In the genomic region with DNA sequence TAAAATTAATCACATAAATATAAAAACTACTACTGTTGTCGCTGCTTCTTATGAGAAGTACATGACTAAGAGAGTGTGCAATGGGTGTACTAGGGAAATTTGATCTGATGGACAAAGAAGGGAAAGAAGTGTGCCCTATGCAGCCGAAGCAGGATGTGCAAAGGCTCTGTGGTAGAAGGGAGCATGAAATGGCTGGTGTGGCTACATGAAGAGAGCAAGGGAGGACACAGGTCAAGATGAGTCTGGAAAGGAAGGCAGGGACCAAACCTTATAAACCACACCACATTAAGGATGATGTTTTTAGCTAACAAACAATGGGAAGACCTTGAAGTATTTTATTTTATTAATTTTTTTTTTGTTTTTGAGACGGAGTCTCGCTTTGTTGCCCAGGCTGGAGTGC, we compare ENCODE assay signal across 21 cellular contexts. TPM values are rescaled to one million over a fixed set of nuclear protein-coding genes. Genes with fewer than 3 reads are reported as not detected.
A peak's percentile ranks its signal among the peaks of the same experiment; 100 is the strongest.
DNase-seq lines count a peak whose midpoint lies in the region; TF ChIP-seq lines count a peak whose summit lies in the region.
"Had no signal": no experiment of that assay in that cellular context is flagged by ENCODE, and none has a peak within 500 bp of the region (broad histone marks: within the 10 kb centered on the region; RNA-seq: fewer than 3 reads in every experiment).

No MANE protein-coding gene starts in this region.

- no peaks in the 10 kb centered on the region for H3K79me1 ChIP-seq in mesendoderm (ENCODE audit: low read length)

- no peaks in the 10 kb centered on the region for H3K36me3 ChIP-seq in mesendoderm (ENCODE audit: control insufficient read depth, insufficient read depth, low read length)
- H3K36me3 ChIP-seq: BE2C; BLaER1 treated with 17β-estradiol and CSF1 and Interleukin-3, amounts not matched to agents 10 nM and 100 nM had no signal

- no peak overlapping the region for H3K4ac ChIP-seq in mesendoderm (ENCODE audit: low read depth, low read length)

- CTCF ChIA-PET in RWPE1 (lab: Yijun Ruan, JAX), result interaction anchor here (2.0 kb wide), 1 partner anchor 8 kb away, joined by 7 read pairs; no protein-coding TSS in a partner anchor

- peak overlapping the region; percentile 74 for H2BK5ac ChIP-seq in mesendoderm (ENCODE audit: low read length)

- H3K27me3 ChIP-seq in mesendoderm (ENCODE audit: insufficient read depth, low read length, poor library complexity), result no peaks in the 10 kb centered on the region
- H3K27me3 ChIP-seq: BE2C; BLaER1 treated with 17β-estradiol and CSF1 and Interleukin-3, amounts not matched to agents 10 nM and 100 nM had no signal

- no peak for TF ChIP-seq CTCF in RWPE1 (conservative IDR thresholded peaks at IDR 0.05; ENCODE audit: low read depth)

- no peak overlapping the region for H2BK15ac ChIP-seq in mesendoderm (replicated peaks; ENCODE audit: low read depth)

- no peak for DNase-seq in RWPE1 (ENCODE audit: low spot score)
- peak; percentile 8 for DNase-seq in ecto neural progenitor cell (ENCODE audit: low spot score)
- no peak for DNase-seq in mesendoderm
- no peak for DNase-seq in DMS153 (lab: John Stamatoyannopoulos, UW)
- no peak for DNase-seq in activated CD4-positive, alpha-beta T cell treated with anti-CD3 and anti-CD28 coated beads, Interleukin-2, amount 50 U/mL, for 4 hours
- no peak for DNase-seq in pons (ENCODE audit: low spot score)
- DNase-seq: 8988T; ACHN; AML-193; BE2C; CD4-positive, alpha-beta T cell; CD8-positive, alpha-beta memory T cell; DMS 273 treated with DMSO at 0.1 percent for 48 hours; DMS53; GF-D8; H9; HFFc6 had no signal

- H3K23ac ChIP-seq in mesendoderm (ENCODE audit: low read length), result no peak overlapping the region

- no peak overlapping the region for H3K18ac ChIP-seq in mesendoderm (ENCODE audit: low read length)

- no peak overlapping the region for H4K5ac ChIP-seq in mesendoderm (ENCODE audit: low read length)

- peak overlapping the region; percentile 73 for H3K27ac ChIP-seq in RWPE1
- no peak overlapping the region for H3K27ac ChIP-seq in mesendoderm (ENCODE audit: low read depth, low read length)
- H3K27ac ChIP-seq: A549; BLaER1 treated with 17β-estradiol and CSF1 and Interleukin-3, amounts not matched to agents 10 nM and 100 nM had no signal

- no peaks in the 10 kb centered on the region for H3K4me1 ChIP-seq in mesendoderm (ENCODE audit: control insufficient read depth, low read depth, low read length)
- H3K4me1 ChIP-seq: A549; BLaER1 treated with 17β-estradiol and CSF1 and Interleukin-3, amounts not matched to agents 10 nM and 100 nM had no signal

- no peak overlapping the region for H3K4me2 ChIP-seq in mesendoderm (ENCODE audit: low read length)
- H3K4me2 ChIP-seq: A549; BLaER1 treated with 17β-estradiol and CSF1 and Interleukin-3, amounts not matched to agents 10 nM and 100 nM; GM23338 had no signal

- no peak overlapping the region for H4K8ac ChIP-seq in mesendoderm (ENCODE audit: low read depth, low read length)

- H3K56ac ChIP-seq in mesendoderm (ENCODE audit: low read length), result no peak overlapping the region

- POLR2A ChIA-PET in RWPE1 (lab: Yijun Ruan, JAX; ENCODE audit: low non-redundant PET), result no interaction called here

- no peaks in the 10 kb centered on the region for H3K79me2 ChIP-seq in mesendoderm (ENCODE audit: control insufficient read depth, insufficient read depth, low read length)

- H2BK120ac ChIP-seq in mesendoderm (ENCODE audit: low read depth, low read length), result no peak overlapping the region

- H3K4me3 ChIP-seq in mesendoderm (ENCODE audit: low read length), result no peak overlapping the region
- H3K4me3 ChIP-seq: A549; BLaER1 treated with 17β-estradiol and CSF1 and Interleukin-3, amounts not matched to agents 10 nM and 100 nM; GM23338 had no signal

- no CpG with 5 or more reads among the region's 4 CpGs for WGBS in mesendoderm (ENCODE audit: extremely low coverage, insufficient coverage, low lambda C conversion rate)

- peak overlapping the region; percentile 47 for H2AK5ac ChIP-seq in mesendoderm (ENCODE audit: low read length)

- H3K9ac ChIP-seq in mesendoderm (ENCODE audit: low read length), result no peak overlapping the region
- H3K9ac ChIP-seq: BLaER1 treated with 17β-estradiol and CSF1 and Interleukin-3, amounts not matched to agents 10 nM and 100 nM had no signal

RNA-seq across cellular contexts. Expression of gene MAB21L3, which starts 20.0 kb away (rescaled TPM):
- not detected for polyA plus RNA-seq in mesendoderm (2013, experiment 1 of 2)
- 0.01 TPM for polyA plus RNA-seq in mesendoderm (2013, experiment 2 of 2)
- polyA plus RNA-seq: CD14-positive monocyte; CD8-positive, alpha-beta memory T cell; GM23338 had no signal
